ENCODE assay signal across 17 cellular contexts in the genomic region with DNA sequence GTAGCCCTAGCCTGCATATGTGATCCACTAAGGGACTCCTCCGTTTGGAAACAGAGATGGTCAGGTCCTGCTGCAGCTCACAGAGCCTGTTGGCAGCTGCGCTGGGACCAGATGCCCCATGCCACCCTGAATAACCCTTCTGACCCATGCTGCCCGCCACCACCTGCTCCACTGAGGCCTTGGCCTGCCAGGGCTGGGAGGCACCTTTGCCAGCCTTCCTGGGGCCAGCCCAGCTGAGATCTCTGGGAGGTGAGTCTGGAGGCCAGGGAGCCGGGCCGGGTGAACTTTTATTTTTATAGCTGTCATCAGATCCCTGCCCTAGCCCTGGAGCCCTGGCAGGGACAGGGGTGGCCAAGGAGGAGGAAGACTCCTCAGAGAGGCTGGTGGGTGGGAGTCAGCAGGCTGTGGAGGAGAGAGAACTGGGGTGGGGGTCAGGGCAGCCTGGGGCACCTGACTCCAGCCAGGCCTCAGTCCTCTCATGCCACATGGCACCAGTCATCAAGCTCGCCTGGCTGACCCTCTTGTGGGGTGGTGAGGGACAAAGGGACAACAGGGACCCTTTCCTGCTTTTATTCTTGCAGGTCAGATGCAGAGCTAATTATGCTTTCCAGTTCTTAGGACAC.
"Had no signal": no experiment of that assay in that cellular context is flagged by ENCODE, and none has a peak within 500 bp of the region (broad histone marks: within the 10 kb centered on the region; RNA-seq: fewer than 3 reads in every experiment).

No MANE protein-coding gene starts in this region.

- H3K27me3 ChIP-seq: brain microvascular endothelial cell, esophagus squamous epithelium, testis had no signal

- H3K9me3 ChIP-seq: prostate gland, testis had no signal

- H3K4me3 Mint-ChIP-seq: activated CD8-positive, alpha-beta memory T cell treated with anti-CD3 and anti-CD28 coated beads, Interleukin-2, amount 10 ng/mL, durations not matched to agents 7 days and 5 days; activated T-cell treated with anti-CD3 and anti-CD28 coated beads, Interleukin-2, amount 50 U/mL, for 24 hours had no signal

- DNase-seq: activated CD4-positive, alpha-beta T cell treated with anti-CD3 and anti-CD28 coated beads for 1 hour; activated CD4-positive, alpha-beta T cell treated with anti-CD3 and anti-CD28 coated beads, Interleukin-2, amount 50 U/mL, for 48 hours; activated CD8-positive, alpha-beta memory T cell treated with anti-CD3 and anti-CD28 coated beads, Interleukin-2, amount 10 ng/mL, durations not matched to agents 7 days and 5 days; activated effector memory CD4-positive, alpha-beta T cell treated with anti-CD3 and anti-CD28 coated beads, Interleukin-2, amount 50 U/mL, for 16 hours; activated T-cell treated with anti-CD3 and anti-CD28 coated beads, Interleukin-2, amount 50 U/mL, for 24 hours; amygdala; brain microvascular endothelial cell; esophagus squamous epithelium; foreskin fibroblast; midbrain; naive B cell; stimulated activated CD4-positive, alpha-beta T cell treated with anti-CD3 and anti-CD28 coated beads, Interleukin-2, amount 100 ng/mL, for 48 hours; stimulated activated naive CD8-positive, alpha-beta T cell treated with anti-CD3 and anti-CD28 coated beads, Interleukin-15, Interleukin-2, amounts not matched to agents 100 U/mL and 50 U/mL, for 24 hours; T1000; testis had no signal

- H3K27ac ChIP-seq: brain microvascular endothelial cell, esophagus squamous epithelium, prostate gland, testis had no signal

- H3K4me1 ChIP-seq: prostate gland, testis had no signal

- ATAC-seq: activated CD8-positive, alpha-beta memory T cell treated with anti-CD3 and anti-CD28 coated beads, Interleukin-2, amount 10 ng/mL, durations not matched to agents 7 days and 5 days; activated naive CD4-positive, alpha-beta T cell treated with anti-CD3 and anti-CD28 coated beads, Interleukin-2, amount 50 U/mL, for 72 hours; stimulated activated naive CD8-positive, alpha-beta T cell treated with anti-CD3 and anti-CD28 coated beads, Interleukin-15, Interleukin-2, amounts not matched to agents 100 U/mL and 50 U/mL, for 24 hours had no signal

- H3K4me1 Mint-ChIP-seq: activated CD8-positive, alpha-beta memory T cell treated with anti-CD3 and anti-CD28 coated beads, Interleukin-2, amount 10 ng/mL, durations not matched to agents 7 days and 5 days had no signal

- H3K36me3 ChIP-seq: brain microvascular endothelial cell, esophagus squamous epithelium, prostate gland had no signal

- H3K4me3 ChIP-seq: esophagus squamous epithelium, prostate gland, testis had no signal

- H3K27ac Mint-ChIP-seq: activated CD8-positive, alpha-beta memory T cell treated with anti-CD3 and anti-CD28 coated beads, Interleukin-2, amount 10 ng/mL, durations not matched to agents 7 days and 5 days; activated naive CD4-positive, alpha-beta T cell treated with anti-CD3 and anti-CD28 coated beads, Interleukin-2, amount 50 U/mL, for 72 hours; activated T-cell treated with anti-CD3 and anti-CD28 coated beads, Interleukin-2, amount 50 U/mL, for 24 hours had no signal
